ENCODE assay signal across 20 cellular contexts in the genomic region with DNA sequence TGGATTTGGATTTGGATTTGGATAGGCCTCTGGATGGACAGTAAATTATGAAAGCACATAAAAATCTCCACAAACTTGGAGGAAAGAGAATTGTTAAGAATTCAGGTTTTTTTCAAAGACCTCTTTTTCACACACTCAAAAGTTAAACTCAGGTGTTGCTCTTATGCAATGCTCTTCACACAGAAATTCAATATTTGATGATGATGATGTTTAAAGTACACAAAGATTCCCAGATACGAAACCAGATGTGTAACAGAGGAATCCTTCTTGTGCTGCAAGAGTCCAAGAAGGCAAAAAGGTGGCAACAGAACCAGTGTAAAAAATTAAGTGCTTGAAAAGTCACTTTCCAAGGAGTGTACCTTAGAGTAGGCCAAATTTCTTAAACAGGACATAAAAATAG.
"Had no signal": no experiment of that assay in that cellular context is flagged by ENCODE, and none has a peak within 500 bp of the region (broad histone marks: within the 10 kb centered on the region; RNA-seq: fewer than 3 reads in every experiment).

No MANE protein-coding gene starts in this region.

- H3K27ac Mint-ChIP-seq: mesothelial cell of epicardium, naive B cell had no signal

- H3K4me1 Mint-ChIP-seq: naive B cell had no signal

- H3K36me3 ChIP-seq: esophagus muscularis mucosa, gastrocnemius medialis, heart right ventricle, left ventricle myocardium inferior, lower lobe of right lung had no signal

- H3K27me3 ChIP-seq: dorsolateral prefrontal cortex, esophagus muscularis mucosa, gastrocnemius medialis, heart right ventricle had no signal

- H3K9me3 ChIP-seq: esophagus muscularis mucosa, gastrocnemius medialis, left ventricle myocardium inferior, lower lobe of right lung, mucosa of descending colon had no signal

- DNase-seq: dermis blood vessel endothelial cell; dorsolateral prefrontal cortex; effector CD4-positive, alpha-beta T cell; effector memory CD4-positive, alpha-beta T cell; foreskin fibroblast; foreskin melanocyte; gastrocnemius medialis; glutamatergic neuron; head of caudate nucleus; heart right ventricle; hippocampal formation; left cardiac atrium; left ventricle myocardium inferior; lower lobe of right lung; mesenchymal stem cell; mucosa of descending colon; naive B cell had no signal

- H3K4me3 ChIP-seq: coronary artery, dorsolateral prefrontal cortex, esophagus muscularis mucosa, gastrocnemius medialis, heart right ventricle, left ventricle myocardium inferior, lower lobe of right lung, mucosa of descending colon had no signal

- H3K4me3 Mint-ChIP-seq: mesothelial cell of epicardium, naive B cell had no signal

- H3K27ac ChIP-seq: coronary artery, dorsolateral prefrontal cortex, esophagus muscularis mucosa, gastrocnemius medialis, heart right ventricle, left ventricle myocardium inferior, lower lobe of right lung had no signal

- ATAC-seq: gastrocnemius medialis, heart right ventricle, left cardiac atrium, lower lobe of right lung, mucosa of descending colon had no signal

- H3K36me3 Mint-ChIP-seq: mesothelial cell of epicardium, naive B cell had no signal
